14 cellular contexts compared by ENCODE assay signal in genomic region chr4:3708103-3708510, GRCh38. TPM values are rescaled to one million over a fixed set of nuclear protein-coding genes. Genes with fewer than 3 reads are reported as not detected.
DNase-seq lines count a peak whose midpoint lies in the region; FAIRE-seq and TF ChIP-seq lines count a peak whose summit lies in the region.
"Had no signal": no experiment of that assay in that cellular context is flagged by ENCODE, and none has a peak within 500 bp of the region (broad histone marks: within the 10 kb centered on the region; RNA-seq: fewer than 3 reads in every experiment).

No MANE protein-coding gene starts in this region.

- H3K27ac Mint-ChIP-seq in activated T-helper 2 cell treated with anti-CD3 and anti-CD28 coated beads, Interferon-gamma antibody, Interleukin-2, Interleukin-4, amounts not matched to agents 10 μg/mL and 5 μg/mL and 100 μg/mL, durations not matched to agents 14 hours and 24 hours and 36 hours: no peak overlapping the region
- H3K27ac Mint-ChIP-seq: stimulated activated naive CD8-positive, alpha-beta T cell treated with anti-CD3 and anti-CD28 coated beads, Interleukin-15, Interleukin-2, amounts not matched to agents 100 ng/mL and 50 ng/mL, for 24 hours; T-helper 17 cell had no signal

- intact Hi-C loops in kidney (cut with DNase I) (no loop called here), tibial artery (cut with DNase I; ENCODE audit: low total_unique reads) (loop anchor here (2.0 kb wide), 1 partner anchor 57 kb away; no protein-coding TSS in a partner anchor)
- intact Hi-C loops in activated T-helper 2 cell treated with anti-CD3 and anti-CD28 coated beads, Interferon-gamma antibody, Interleukin-2, Interleukin-4, amounts not matched to agents 10 μg/mL and 5 μg/mL and 100 μg/mL, durations not matched to agents 14 hours and 24 hours and 36 hours (cut with micrococcal nuclease): no loop called here

- no peak for FAIRE-seq in kidney (lab: Jason Lieb, UNC)

- H3K36me3 ChIP-seq in kidney (ENCODE audit: control insufficient read depth in 1 of 2, insufficient read depth in 2 of 2, low read length in 2 of 2): no peaks in the 10 kb centered on the region
- no peaks in the 10 kb centered on the region for H3K36me3 ChIP-seq in tibial artery
- H3K36me3 ChIP-seq: gastrocnemius medialis had no signal

- H3K4me1 Mint-ChIP-seq in activated T-helper 2 cell treated with anti-CD3 and anti-CD28 coated beads, Interferon-gamma antibody, Interleukin-2, Interleukin-4, amounts not matched to agents 10 μg/mL and 5 μg/mL and 100 μg/mL, durations not matched to agents 14 hours and 24 hours and 36 hours (ENCODE audit: low read depth): no peaks in the 10 kb centered on the region

- H3K4me3 Mint-ChIP-seq in activated T-helper 2 cell treated with anti-CD3 and anti-CD28 coated beads, Interferon-gamma antibody, Interleukin-2, Interleukin-4, amounts not matched to agents 10 μg/mL and 5 μg/mL and 100 μg/mL, durations not matched to agents 14 hours and 24 hours and 36 hours (ENCODE audit: low read depth): no peak overlapping the region
- H3K4me3 Mint-ChIP-seq: stimulated activated naive CD8-positive, alpha-beta T cell treated with anti-CD3 and anti-CD28 coated beads, Interleukin-15, Interleukin-2, amounts not matched to agents 100 ng/mL and 50 ng/mL, for 24 hours; T-helper 17 cell had no signal

- H3K27me3 ChIP-seq in tibial artery: peaks cover 0 to 2% of the 10 kb centered on the region in 2 donors

- H3K4me1 ChIP-seq in kidney (ENCODE audit: control insufficient read depth in 1 of 2, insufficient read depth in 1 of 2, low read depth in 1 of 2, low read length in 2 of 2) (peaks cover 28 to 32% of the 10 kb centered on the region in 2 donors), tibial artery (peaks cover 0 to 65% (median 47%) of the 10 kb centered on the region in 4 donors)
- H3K4me1 ChIP-seq: gastrocnemius medialis had no signal

- TF ChIP-seq CTCF in kidney (IDR thresholded peaks at IDR 0.05; ENCODE audit: borderline replicate concordance, extremely low read depth, insufficient read depth) (no peak), tibial artery (IDR thresholded peaks at IDR 0.05) (no peak)

- H3K4me3 ChIP-seq in kidney (ENCODE audit: low read length in 2 of 2) (no peak overlapping the region), tibial artery (peak overlapping the region; percentile 45 to 55)
- H3K4me3 ChIP-seq: gastrocnemius medialis had no signal

- peaks cover 2% of the 10 kb centered on the region for H3K27me3 Mint-ChIP-seq in activated T-helper 2 cell treated with anti-CD3 and anti-CD28 coated beads, Interferon-gamma antibody, Interleukin-2, Interleukin-4, amounts not matched to agents 10 μg/mL and 5 μg/mL and 100 μg/mL, durations not matched to agents 14 hours and 24 hours and 36 hours (ENCODE audit: low read depth)
- H3K27me3 Mint-ChIP-seq: stimulated activated naive CD8-positive, alpha-beta T cell treated with anti-CD3 and anti-CD28 coated beads, Interleukin-15, Interleukin-2, amounts not matched to agents 100 ng/mL and 50 ng/mL, for 24 hours had no signal

- no peaks in the 10 kb centered on the region for H3K9me3 Mint-ChIP-seq in activated T-helper 2 cell treated with anti-CD3 and anti-CD28 coated beads, Interferon-gamma antibody, Interleukin-2, Interleukin-4, amounts not matched to agents 10 μg/mL and 5 μg/mL and 100 μg/mL, durations not matched to agents 14 hours and 24 hours and 36 hours
- H3K9me3 Mint-ChIP-seq: stimulated activated naive CD8-positive, alpha-beta T cell treated with anti-CD3 and anti-CD28 coated beads, Interleukin-15, Interleukin-2, amounts not matched to agents 100 ng/mL and 50 ng/mL, for 24 hours had no signal

- no peak overlapping the region for H3K9ac ChIP-seq in kidney (ENCODE audit: low read length in 2 of 2)

- H3K9me3 ChIP-seq in kidney (ENCODE audit: control insufficient read depth in 1 of 2, low read length in 2 of 2) (no peaks in the 10 kb centered on the region), tibial artery (no peaks in the 10 kb centered on the region)
- H3K9me3 ChIP-seq: gastrocnemius medialis had no signal

- DNase-seq in NCI-H2107 treated with DMSO at 0.1 percent for 48 hours (lab: John Stamatoyannopoulos, UW; ENCODE audit: unreplicated experiment): peak; percentile 2
- no peak for DNase-seq in NCI-H2107 (lab: John Stamatoyannopoulos, UW)
- DNase-seq in anterior cingulate cortex (lab: John Stamatoyannopoulos, UW): peak in 34 of 58 donors; percentile 10 to 85 (median 52)
- peak; percentile 95 for DNase-seq in kidney
- peak; percentile 74 to 96 for DNase-seq in tibial artery
- DNase-seq in activated CD4-positive, alpha-beta T cell treated with anti-CD3 and anti-CD28 coated beads, Interleukin-2, amount 50 U/mL, for 1 hour: no peak
- no peak for DNase-seq in activated T-helper 2 cell treated with anti-CD3 and anti-CD28 coated beads, Interferon-gamma antibody, Interleukin-2, Interleukin-4, amounts not matched to agents 10 μg/mL and 5 μg/mL and 100 μg/mL, durations not matched to agents 14 hours and 24 hours and 36 hours (ENCODE audit: low spot score)
- DNase-seq in NCI-H748 (lab: John Stamatoyannopoulos, UW; ENCODE audit: unreplicated experiment): no peak
- DNase-seq: gastrocnemius medialis; IMR-90; stimulated activated CD4-positive, alpha-beta T cell treated with anti-CD3 and anti-CD28 coated beads, Interleukin-12 subunit alpha, Interleukin-12 subunit beta, amount 100 ng/mL, for 4 hours; T-helper 17 cell had no signal

- H3K27ac ChIP-seq in kidney (ENCODE audit: low read depth in 2 of 2, low read length in 2 of 2): peak overlapping the region in 1 of 2 donors; percentile 41
- peak overlapping the region; percentile 88 to 89 for H3K27ac ChIP-seq in tibial artery
- H3K27ac ChIP-seq: 22Rv1, gastrocnemius medialis had no signal

- H3K36me3 Mint-ChIP-seq in activated T-helper 2 cell treated with anti-CD3 and anti-CD28 coated beads, Interferon-gamma antibody, Interleukin-2, Interleukin-4, amounts not matched to agents 10 μg/mL and 5 μg/mL and 100 μg/mL, durations not matched to agents 14 hours and 24 hours and 36 hours (ENCODE audit: low read depth): no peaks in the 10 kb centered on the region

RNA-seq across cellular contexts. Expression of gene ADRA2C, which starts 58.1 kb away (rescaled TPM):
- 36.2 TPM for total RNA-seq in kidney
- 21.9 TPM for polyA plus RNA-seq in kidney (ENCODE audit: insufficient read depth, low read depth, low replicate concordance)
- total RNA-seq in activated T-helper 2 cell treated with anti-CD3 and anti-CD28 coated beads, Interferon-gamma antibody, Interleukin-2, Interleukin-4, amounts not matched to agents 10 μg/mL and 5 μg/mL and 100 μg/mL, durations not matched to agents 14 hours and 24 hours and 36 hours: not detected in 2 replicates
- total RNA-seq: T-helper 17 cell had no signal

Comparison
In these comparisons a context has a peak if more than half of its experiments do, and no peak if none do; other contexts are left out.
1. DNase-seq: peak in NCI-H2107 treated with DMSO at 0.1 percent for 48 hours (single experiment), anterior cingulate cortex (34 of 58), kidney (single experiment) and tibial artery (2 of 2); none in NCI-H2107 (single experiment), activated CD4-positive, alpha-beta T cell treated with anti-CD3 and anti-CD28 coated beads, Interleukin-2, amount 50 U/mL, for 1 hour (single experiment), activated T-helper 2 cell treated with anti-CD3 and anti-CD28 coated beads, Interferon-gamma antibody, Interleukin-2, Interleukin-4, amounts not matched to agents 10 μg/mL and 5 μg/mL and 100 μg/mL, durations not matched to agents 14 hours and 24 hours and 36 hours (single experiment) and NCI-H748 (single experiment).
2. H3K4me3 ChIP-seq: peak in tibial artery (2 of 2); none in kidney (0 of 2).
3. RNA of gene ADRA2C, which starts 58.1 kb away (total RNA-seq): 36.2 TPM in kidney (single experiment); not detected in activated T-helper 2 cell treated with anti-CD3 and anti-CD28 coated beads, Interferon-gamma antibody, Interleukin-2, Interleukin-4, amounts not matched to agents 10 μg/mL and 5 μg/mL and 100 μg/mL, durations not matched to agents 14 hours and 24 hours and 36 hours; every median in the first group is over 10 times any median in the second.